Comparison of ENCODE assay signal across 1 cellular context in the genomic region with DNA sequence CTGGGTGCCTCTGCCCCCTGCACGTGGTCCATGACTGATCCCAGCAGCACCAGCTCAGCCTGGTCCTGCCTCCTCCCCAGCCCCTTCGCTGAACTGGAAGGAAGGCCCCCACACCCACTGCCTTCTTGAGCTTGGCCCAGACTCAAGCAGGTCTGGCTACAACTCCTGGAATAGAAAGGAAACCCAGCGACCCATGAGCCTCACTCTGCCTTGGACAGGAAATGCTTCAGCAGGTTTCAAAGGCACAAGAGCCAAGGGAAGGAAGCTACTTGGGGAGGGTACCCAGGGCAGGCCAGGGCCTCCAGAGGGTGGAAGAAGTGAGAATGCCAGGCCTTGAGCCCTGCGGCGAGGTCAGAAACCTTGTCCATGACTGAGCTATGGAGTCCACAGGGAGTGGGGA.
TF ChIP-seq lines count a peak whose summit lies in the region.

No MANE protein-coding gene starts in this region.

TF ChIP-seq in endothelial cell of umbilical vein, 7 proteins besides CTCF, POLR2A, EP300 and RAD21:
- TF ChIP-seq, protein P1, sequence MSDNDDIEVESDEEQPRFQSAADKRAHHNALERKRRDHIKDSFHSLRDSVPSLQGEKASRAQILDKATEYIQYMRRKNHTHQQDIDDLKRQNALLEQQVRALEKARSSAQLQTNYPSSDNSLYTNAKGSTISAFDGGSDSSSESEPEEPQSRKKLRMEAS (IDR thresholded peaks at IDR 0.05; ENCODE audit: insufficient read depth, insufficient read length), result no peak
- TF ChIP-seq EZH2 (IDR thresholded peaks at IDR 0.05; ENCODE audit: borderline replicate concordance, low read depth, low read length, severe bottlenecking), result no peak
- TF ChIP-seq POLR2AphosphoS5 (IDR thresholded peaks at IDR 0.05; ENCODE audit: insufficient read depth, low read depth, low read length), result peak; percentile 54
